ENCODE assay signal across 28 cellular contexts in the genomic region with DNA sequence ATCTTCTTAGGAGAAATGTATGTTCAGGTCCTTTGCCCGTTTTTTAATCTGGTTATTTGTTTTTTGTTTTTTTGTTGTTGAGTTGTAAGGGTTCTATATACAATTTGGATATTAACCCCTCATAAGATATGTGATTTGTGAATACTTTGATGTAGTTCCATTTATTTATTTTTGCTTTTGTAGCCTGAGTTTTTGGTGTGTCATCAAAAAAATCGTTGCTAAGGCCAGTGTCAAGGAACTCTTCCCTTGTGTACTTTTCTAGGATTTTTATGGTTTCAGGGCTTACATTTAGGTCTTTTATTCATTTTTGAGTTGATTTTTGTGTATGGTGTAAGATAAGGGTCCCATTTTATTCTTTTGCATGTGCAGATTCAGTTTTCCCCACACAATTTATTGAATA.
"Had no signal": no experiment of that assay in that cellular context is flagged by ENCODE, and none has a peak within 500 bp of the region (broad histone marks: within the 10 kb centered on the region; RNA-seq: fewer than 3 reads in every experiment).

No MANE protein-coding gene starts in this region.

- H3K9me3 ChIP-seq: ovary, psoas muscle, testis, upper lobe of right lung, uterus had no signal

- H3K4me1 ChIP-seq: parathyroid adenoma, psoas muscle, spleen, suprapubic skin, testis, tibial artery, transverse colon, upper lobe of right lung, uterus had no signal

- DNase-seq: natural killer cell; occipital lobe; ovary; posterior cingulate gyrus; psoas muscle; right cardiac atrium; spleen; stimulated activated CD4-positive, alpha-beta T cell treated with anti-CD3 and anti-CD28 coated beads, Interleukin-12 subunit alpha, Interleukin-12 subunit beta, amount 100 ng/mL, for 4 hours; stimulated activated CD4-positive, alpha-beta T cell treated with anti-CD3 and anti-CD28 coated beads, Interleukin-1b, Interleukin-23, amount 100 ng/mL, for 48 hours; stimulated activated CD4-positive, alpha-beta T cell treated with anti-CD3 and anti-CD28 coated beads, Interleukin-4, amount 100 ng/mL, for 1 hour; stimulated activated CD4-positive, alpha-beta T cell treated with anti-CD3 and anti-CD28 coated beads, Interleukin-4, amount 100 ng/mL, for 4 hours; stimulated activated CD8-positive, alpha-beta memory T cell treated with anti-CD3 and anti-CD28 coated beads, Interleukin-4, amount 100 ng/mL, for 48 hours; stimulated activated naive CD4-positive, alpha-beta T cell; stimulated activated naive CD8-positive, alpha-beta T cell treated with anti-CD3 and anti-CD28 coated beads, Interleukin-15, amount 100 ng/mL, for 72 hours; stimulated activated naive CD8-positive, alpha-beta T cell treated with anti-CD3 and anti-CD28 coated beads, Interleukin-15, Interleukin-2, amounts not matched to agents 100 U/mL and 50 U/mL, for 24 hours; substantia nigra; testis; tibial artery; transverse colon; upper lobe of right lung; uterus had no signal

- H3K4me3 ChIP-seq: neural progenitor cell, ovary, psoas muscle, skin epidermis, smooth muscle cell, spleen, suprapubic skin, testis, tibial artery, transverse colon, upper lobe of right lung, uterus had no signal

- H3K27ac ChIP-seq: neural progenitor cell, ovary, parathyroid adenoma, psoas muscle, skin epidermis, spleen, suprapubic skin, testis, tibial artery, transverse colon, upper lobe of right lung, uterus had no signal

- ATAC-seq: natural killer cell; psoas muscle; right cardiac atrium; sciatic nerve; stimulated activated memory B cell treated with anti-CD40 and anti-IgM and Interleukin-4, amounts not matched to agents 10 μg/mL and 1 μg/mL and 100 μg/mL, for 72 hours; stimulated activated naive CD8-positive, alpha-beta T cell treated with anti-CD3 and anti-CD28 coated beads, Interleukin-15, amount 100 ng/mL, for 72 hours; stimulated activated naive CD8-positive, alpha-beta T cell treated with anti-CD3 and anti-CD28 coated beads, Interleukin-15, Interleukin-2, amounts not matched to agents 100 U/mL and 50 U/mL, for 24 hours; upper lobe of right lung had no signal

- H3K4me2 ChIP-seq: neural progenitor cell, smooth muscle cell had no signal
